In the genomic region with DNA sequence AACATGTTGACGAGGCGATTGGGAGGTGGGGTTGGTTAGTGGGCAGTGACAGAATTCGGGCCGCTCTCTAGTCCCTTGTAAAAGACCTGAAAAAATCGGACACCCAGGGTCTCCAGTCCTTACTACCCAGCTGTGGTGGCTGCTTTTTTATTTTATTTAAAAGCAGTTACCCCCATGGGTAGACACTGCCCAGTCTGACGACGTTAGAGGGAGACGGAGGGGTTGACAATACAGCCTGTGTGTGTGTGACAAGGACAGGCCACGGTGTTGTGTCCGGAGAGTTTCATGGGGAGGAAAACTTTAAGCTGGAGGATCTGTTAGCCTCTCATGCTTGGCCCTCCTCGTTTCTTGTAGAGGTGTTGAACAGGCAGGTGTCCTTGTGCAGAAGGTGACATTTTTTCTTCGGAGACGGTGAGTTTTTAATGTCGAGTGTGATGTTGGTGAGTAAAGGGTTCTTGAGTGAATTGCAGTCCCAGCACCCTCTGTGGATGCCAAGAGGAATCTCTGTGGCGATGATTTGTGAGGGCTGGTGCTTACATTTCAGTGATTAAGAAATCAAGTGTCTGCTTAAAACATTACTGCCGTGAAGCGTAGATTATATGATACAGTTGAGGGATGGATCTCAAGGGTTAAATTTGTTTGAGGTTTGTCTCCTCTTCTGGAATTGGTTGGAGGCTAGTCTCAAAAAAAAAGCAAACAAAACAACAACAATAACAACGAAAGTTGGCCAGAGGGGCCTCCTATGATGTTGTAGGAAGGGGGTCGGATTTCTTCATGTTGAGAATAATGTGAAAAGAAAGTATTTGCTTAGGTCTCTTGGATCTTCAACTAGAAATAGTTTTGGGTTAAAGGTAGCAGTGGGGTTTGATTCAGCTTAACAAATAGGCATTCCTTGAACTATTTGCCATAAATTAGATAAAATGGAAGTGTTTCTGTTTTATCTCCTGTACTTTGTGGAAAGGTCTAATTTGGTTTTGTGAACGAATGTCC, we compare ENCODE assay signal across 8 cellular contexts. TPM values are rescaled to one million over a fixed set of nuclear protein-coding genes. Genes with fewer than 3 reads are reported as not detected.
DNase-seq lines count a peak whose midpoint lies in the region; ATAC-seq and TF ChIP-seq lines count a peak whose summit lies in the region.

No MANE protein-coding gene starts in this region.

- TF ChIP-seq CTCF in AG04450 (IDR thresholded peaks at IDR 0.05; ENCODE audit: low read depth, low read length) (no peak), VCaP (conservative IDR thresholded peaks at IDR 0.05) (no peak), fibroblast of pulmonary artery (IDR thresholded peaks at IDR 0.05; ENCODE audit: low read length, missing control alignments) (no peak), neutrophil (IDR thresholded peaks at IDR 0.05) (no peak)

- no peaks in the 10 kb centered on the region for H3K27me3 ChIP-seq in AG04450 (ENCODE audit: control insufficient read depth, insufficient read depth, low read length)
- H3K27me3 ChIP-seq in neutrophil = no peaks in the 10 kb centered on the region

- no peak overlapping the region for H3K27ac ChIP-seq in AG04450 (ENCODE audit: low read depth, low read length)
- H3K27ac ChIP-seq in VCaP = peak overlapping the region; percentile 87
- peak overlapping the region; percentile 98 for H3K27ac ChIP-seq in neutrophil

- ATAC-seq in GM21723 (IDR thresholded peaks at IDR 0.05; ENCODE audit: unreplicated experiment) = peak; percentile 1

- H3K36me3 ChIP-seq in neutrophil = no peaks in the 10 kb centered on the region

- CTCF ChIA-PET in AG04450 (lab: Charles Lee) = interaction anchor here (1.2 to 1.7 kb wide), 2 partner anchors 11 to 335 kb away, joined by 3 to 7 read pairs; no protein-coding TSS in a partner anchor

- no peaks in the 10 kb centered on the region for H3K9me3 ChIP-seq in AG04450 (ENCODE audit: control insufficient read depth, insufficient read depth, low read length)
- H3K9me3 ChIP-seq in neutrophil = no peaks in the 10 kb centered on the region

- H3K4me1 ChIP-seq in neutrophil (ENCODE audit: control insufficient read depth in 1 of 2, insufficient read depth in 1 of 2, low read depth in 1 of 2, low read length in 1 of 2) = peaks cover 41 to 42% of the 10 kb centered on the region in 2 experiments

- peak overlapping the region; percentile 91 for H3K4me3 ChIP-seq in AG04450 (ENCODE audit: low read depth, low read length)
- peak overlapping the region; percentile 77 for H3K4me3 ChIP-seq in fibroblast of pulmonary artery (replicated peaks; ENCODE audit: low read depth, low read length)
- H3K4me3 ChIP-seq in neutrophil (ENCODE audit: low read depth in 1 of 2, low read length in 1 of 2) = peak overlapping the region; percentile 79 to 84

- POLR2A ChIA-PET in AG04450 (lab: Yijun Ruan, JAX) = interaction anchor here (1.1 kb wide), 1 partner anchor 10 kb away, joined by 4 read pairs; no protein-coding TSS in a partner anchor

- DNase-seq in AG04450 (ENCODE audit: low read depth, low spot score) (no peak), fibroblast of pulmonary artery (ENCODE audit: low read depth) (peak; percentile 31), NOMO-1 (lab: John Stamatoyannopoulos, UW; ENCODE audit: unreplicated experiment in 2 of 2) (no peak), NCI-H446 treated with DMSO at 0.1 percent for 48 hours (lab: John Stamatoyannopoulos, UW) (no peak), glomerular visceral epithelial cell (ENCODE audit: extremely low spot score) (no peak)

RNA-seq across cellular contexts. Expression of a gene that starts 1.5 kb away (rescaled TPM):
- polyA plus RNA-seq in AG04450 (2011; rRNA removed) = 16.2 and 20.8 TPM in 2 replicates
- polyA minus RNA-seq in AG04450 (2011; rRNA and poly(A)+ RNA removed) = 30.5 and 39.1 TPM in 2 replicates
